In the genomic region with DNA sequence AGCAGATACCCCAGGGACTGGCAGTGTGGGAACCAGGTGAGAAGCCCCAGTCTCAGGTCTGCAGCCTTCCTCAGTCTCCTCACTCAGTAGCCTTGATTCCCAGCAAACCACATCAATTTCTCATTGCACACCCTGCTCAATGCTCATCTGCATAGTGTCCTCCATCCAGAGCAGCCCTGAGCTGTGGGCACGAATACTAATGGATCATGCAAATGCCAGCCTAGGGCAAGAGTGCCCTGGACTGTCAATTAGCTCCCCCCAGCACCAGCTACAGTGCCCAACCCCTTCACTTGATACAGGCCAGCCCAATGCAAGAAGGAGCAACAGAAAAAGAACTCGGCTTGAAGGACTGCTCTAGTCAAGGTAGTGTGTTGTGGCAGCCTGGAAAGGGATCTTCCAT, we compare ENCODE assay signal across 5 cellular contexts. TPM values are rescaled to one million over a fixed set of nuclear protein-coding genes. Genes with fewer than 3 reads are reported as not detected.
"Had no signal": no experiment of that assay in that cellular context is flagged by ENCODE, and none has a peak within 500 bp of the region (broad histone marks: within the 10 kb centered on the region; RNA-seq: fewer than 3 reads in every experiment).

No MANE protein-coding gene starts in this region.

- H3K4me2 ChIP-seq: GM23338 had no signal

- H3K27ac Mint-ChIP-seq: GM23338, H9 had no signal

- H3K4me3 ChIP-seq: GM23338 had no signal

- H3K9me3 Mint-ChIP-seq: GM23338, H9 had no signal

- H3K4me3 Mint-ChIP-seq: GM23338, H9 had no signal

- H2AFZ ChIP-seq: GM23338 had no signal

- DNase-seq: H9, HCEC 1CT, IMR-90 had no signal

RNA-seq across cellular contexts. Expression of a gene that starts 9.8 kb away (rescaled TPM):
- total RNA-seq: HT-29, IMR-90 had no signal
- polyA plus RNA-seq: IMR-90 had no signal
